ENCODE assay signal across 31 cellular contexts in the genomic region with DNA sequence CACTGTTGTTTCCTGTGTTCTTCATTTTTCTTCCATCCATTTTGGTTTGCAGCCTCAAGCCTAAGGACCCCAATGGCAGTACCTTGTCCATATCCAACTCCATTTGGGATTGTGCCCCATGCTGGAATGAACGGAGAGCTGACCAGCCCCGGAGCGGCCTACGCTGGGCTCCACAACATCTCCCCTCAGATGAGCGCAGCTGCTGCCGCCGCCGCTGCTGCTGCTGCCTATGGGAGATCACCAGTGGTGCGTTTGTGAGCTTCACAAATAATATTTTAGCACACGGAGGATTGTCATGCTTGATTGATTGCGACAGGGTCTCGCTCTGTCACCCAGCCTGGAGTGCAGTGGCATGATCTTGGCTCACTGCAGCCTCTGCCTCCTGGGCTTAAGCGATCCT.
DNase-seq lines count a peak whose midpoint lies in the region; ATAC-seq and TF ChIP-seq lines count a peak whose summit lies in the region.
"Had no signal": no experiment of that assay in that cellular context is flagged by ENCODE, and none has a peak within 500 bp of the region (broad histone marks: within the 10 kb centered on the region; RNA-seq: fewer than 3 reads in every experiment).

No MANE protein-coding gene starts in this region.

- H3K4me1 Mint-ChIP-seq in GM23338 (peaks cover 30% of the 10 kb centered on the region), HFFc6 (ENCODE audit: low read depth) (peaks cover 53% of the 10 kb centered on the region)
- H3K4me1 Mint-ChIP-seq: B cell had no signal

- TF ChIP-seq CTCF in GM23338 (conservative IDR thresholded peaks at IDR 0.05; ENCODE audit: low read depth in 2 of 2) (no peak), HFFc6 (IDR thresholded peaks at IDR 0.05) (no peak), heart right ventricle (IDR thresholded peaks at IDR 0.05) (no peak)

- no peak overlapping the region for H3K4me2 ChIP-seq in GM23338
- H3K4me2 ChIP-seq: A549; BLaER1; BLaER1 treated with 17β-estradiol and CSF1 and Interleukin-3, amounts not matched to agents 10 nM and 100 nM had no signal

- H3K27ac ChIP-seq in GM23338 (ENCODE audit: low read depth) (no peak overlapping the region), heart right ventricle (no peak overlapping the region)
- H3K27ac ChIP-seq: 22Rv1; A549; BLaER1; BLaER1 treated with 17β-estradiol and CSF1 and Interleukin-3, amounts not matched to agents 10 nM and 100 nM; C4-2B had no signal

- H3K9me3 Mint-ChIP-seq in GM23338 = no peaks in the 10 kb centered on the region
- H3K9me3 Mint-ChIP-seq in HFFc6 = no peaks in the 10 kb centered on the region
- H3K9me3 Mint-ChIP-seq: CD14-positive monocyte; CD4-positive, alpha-beta memory T cell; CD4-positive, alpha-beta T cell; CD4-positive, CD25-positive, alpha-beta regulatory T cell; CD8-positive, alpha-beta memory T cell; CD8-positive, alpha-beta T cell had no signal

- 0 out of 2 replicates have a peak overlapping the region, but pooled peaks have one; percentile 64 for H3K27ac Mint-ChIP-seq in GM23338
- peak overlapping the region; percentile 33; the same call in 1 of the 2 replicates for H3K27ac Mint-ChIP-seq in HFFc6
- H3K27ac Mint-ChIP-seq: B cell; CD14-positive monocyte; CD4-positive, alpha-beta T cell; CD8-positive, alpha-beta T cell had no signal

- H3K27me3 Mint-ChIP-seq in GM23338 (ENCODE audit: insufficient read depth, low read depth, poor library complexity) (peaks cover 3% of the 10 kb centered on the region), HFFc6 (ENCODE audit: insufficient read depth) (peaks cover 9% of the 10 kb centered on the region)
- H3K27me3 Mint-ChIP-seq: B cell; CD4-positive, alpha-beta memory T cell; CD4-positive, alpha-beta T cell; CD4-positive, CD25-positive, alpha-beta regulatory T cell; CD8-positive, alpha-beta memory T cell had no signal

- H3K36me3 Mint-ChIP-seq in GM23338 (ENCODE audit: low read depth) (peaks cover 55% of the 10 kb centered on the region), HFFc6 (ENCODE audit: low read depth) (peaks cover 85% of the 10 kb centered on the region)

- no peak for ATAC-seq in GM23338
- no peak for ATAC-seq in heart right ventricle
- no peak for ATAC-seq in GM18511 (IDR thresholded peaks at IDR 0.05; ENCODE audit: unreplicated experiment)
- ATAC-seq: A549; CD8-positive, alpha-beta T cell had no signal

- DNase-seq in GM23338 (ENCODE audit: low spot score) = no peak
- DNase-seq in HFFc6 = no peak
- DNase-seq in heart right ventricle = no peak
- DNase-seq: 8988T; ACHN; AML-193; BE2C; C1 segment of cervical spinal cord; Caco-2; Calu3; CD4-positive, alpha-beta memory T cell; CD4-positive, alpha-beta T cell; CD4-positive, CD25-positive, alpha-beta regulatory T cell; CD8-positive, alpha-beta memory T cell; CD8-positive, alpha-beta T cell; COR-L47; DMS 273 treated with DMSO at 0.1 percent for 48 hours; DMS153; DMS53; DMS79; DMS79 treated with DMSO at 0.1 percent for 48 hours; DND-41; EL had no signal

- H3K4me1 ChIP-seq in GM23338 (ENCODE audit: insufficient read depth) (peaks cover 28% of the 10 kb centered on the region), heart right ventricle (no peaks in the 10 kb centered on the region)
- H3K4me1 ChIP-seq: A549, Caco-2 had no signal

- H2AFZ ChIP-seq in GM23338 = no peak overlapping the region

- intact Hi-C loops in heart right ventricle (cut with DNase I) = no loop called here

- H3K27me3 ChIP-seq in GM23338 (ENCODE audit: insufficient read depth) (no peaks in the 10 kb centered on the region), heart right ventricle (no peaks in the 10 kb centered on the region)
- H3K27me3 ChIP-seq: BE2C; BLaER1; BLaER1 treated with 17β-estradiol and CSF1 and Interleukin-3, amounts not matched to agents 10 nM and 100 nM had no signal

- H3K9me3 ChIP-seq in heart right ventricle = no peaks in the 10 kb centered on the region
- H3K9me3 ChIP-seq: A549; BE2C; BLaER1; BLaER1 treated with 17β-estradiol and CSF1 and Interleukin-3, amounts not matched to agents 10 nM and 100 nM; Caco-2 had no signal

- no peaks in the 10 kb centered on the region for H3K79me2 ChIP-seq in GM23338 (replicated peaks; ENCODE audit: insufficient read depth)

- H3K36me3 ChIP-seq in GM23338 (ENCODE audit: insufficient read depth) = peaks cover 14% of the 10 kb centered on the region; the same call in 1 of the 2 replicates
- peaks cover 0 to 89% (median 33%) of the 10 kb centered on the region in 9 donors for H3K36me3 ChIP-seq in heart right ventricle

- WGBS in heart right ventricle, 2 donors = 98% methylated on average over 13 of the region's 13 CpGs

- H3F3A ChIP-seq in GM23338 (replicated peaks; ENCODE audit: low read depth) = no peaks in the 10 kb centered on the region

- no peaks in the 10 kb centered on the region for H4K20me1 ChIP-seq in GM23338 (replicated peaks; ENCODE audit: insufficient read depth)

- H3K4me3 Mint-ChIP-seq in GM23338 = no peak overlapping the region
- H3K4me3 Mint-ChIP-seq in HFFc6 = no peak overlapping the region
- H3K4me3 Mint-ChIP-seq: B cell; CD14-positive monocyte; CD4-positive, alpha-beta memory T cell; CD4-positive, alpha-beta T cell; CD4-positive, CD25-positive, alpha-beta regulatory T cell; CD8-positive, alpha-beta memory T cell; CD8-positive, alpha-beta T cell had no signal

- no peaks in the 10 kb centered on the region for H3K9me2 ChIP-seq in GM23338 (ENCODE audit: insufficient read depth)

- H3K4me3 ChIP-seq in GM23338 (no peak overlapping the region), heart right ventricle (no peak overlapping the region)
- H3K4me3 ChIP-seq: A549; BLaER1; BLaER1 treated with 17β-estradiol and CSF1 and Interleukin-3, amounts not matched to agents 10 nM and 100 nM had no signal

TF ChIP-seq in GM23338, 12 proteins besides CTCF, POLR2A, EP300 and RAD21 (continues in another document):
- TF ChIP-seq ETS1 (IDR thresholded peaks at IDR 0.05) (no peak), JUNB (IDR thresholded peaks at IDR 0.05; ENCODE audit: unreplicated experiment) (no peak), EZH2 (IDR thresholded peaks at IDR 0.05; ENCODE audit: low read depth, unreplicated experiment) (no peak), EZH2phosphoT487 (IDR thresholded peaks at IDR 0.05; ENCODE audit: unreplicated experiment) (no peak), ZNF114 (CRISPR knock-in tag; IDR thresholded peaks at IDR 0.05) (no peak), POLR2AphosphoS5 (IDR thresholded peaks at IDR 0.05; ENCODE audit: low read depth) (no peak), STAT1 (IDR thresholded peaks at IDR 0.05; ENCODE audit: unreplicated experiment) (no peak), REST (IDR thresholded peaks at IDR 0.05; ENCODE audit: unreplicated experiment) (no peak), NANOG (IDR thresholded peaks at IDR 0.05; ENCODE audit: borderline replicate concordance) (no peak), ZNF331 (CRISPR knock-in tag; IDR thresholded peaks at IDR 0.05; ENCODE audit: low read depth) (no peak), CREB1 (CRISPR knock-in tag; IDR thresholded peaks at IDR 0.05; ENCODE audit: low read depth) (no peak)
